22 cellular contexts compared by ENCODE assay signal in the genomic region with DNA sequence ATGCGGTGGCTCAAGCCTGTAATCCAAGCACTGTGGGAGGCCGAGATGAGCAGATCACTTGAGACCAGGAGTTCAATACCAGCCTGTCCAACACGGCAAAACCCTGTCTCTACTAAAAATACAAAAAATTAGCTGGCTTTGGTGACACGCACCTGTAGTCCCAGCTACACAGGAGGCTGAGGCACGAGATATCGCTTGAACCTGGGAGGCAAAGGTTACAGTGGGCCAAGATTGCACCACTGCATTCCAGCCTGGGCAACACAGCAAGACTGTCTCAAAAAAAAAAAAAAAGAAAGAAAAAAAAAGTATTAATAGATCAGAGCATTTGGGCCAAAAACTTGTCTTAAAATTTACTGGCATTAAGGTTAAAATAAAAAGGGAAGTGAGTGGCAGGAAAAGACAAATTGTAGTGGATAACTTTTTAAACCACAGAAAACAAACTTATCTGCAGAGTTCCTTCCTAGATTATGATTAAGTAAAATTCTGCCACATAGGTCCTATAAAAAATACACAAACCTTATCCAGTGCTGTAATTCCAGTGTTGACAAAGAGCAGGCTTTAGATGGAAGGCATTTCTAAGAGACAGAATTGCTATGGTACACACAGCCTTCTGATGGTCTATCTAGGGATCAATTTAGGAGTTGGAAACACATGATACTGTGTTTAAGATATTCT. TPM values are rescaled to one million over a fixed set of nuclear protein-coding genes. Genes with fewer than 3 reads are reported as not detected.
DNase-seq lines count a peak whose midpoint lies in the region; ATAC-seq, FAIRE-seq and TF ChIP-seq lines count a peak whose summit lies in the region.
"Had no signal": no experiment of that assay in that cellular context is flagged by ENCODE, and none has a peak within 500 bp of the region (broad histone marks: within the 10 kb centered on the region; RNA-seq: fewer than 3 reads in every experiment).

No MANE protein-coding gene starts in this region.

- peak overlapping the region; percentile 16 for H3K27ac Mint-ChIP-seq in MCF 10A (ENCODE audit: low read depth, unreplicated experiment)
- no peak overlapping the region for H3K27ac Mint-ChIP-seq in astrocyte (ENCODE audit: unreplicated experiment)

- no peak for DNase-seq in MCF 10A (ENCODE audit: unreplicated experiment)
- no peak for DNase-seq in mammary epithelial cell
- DNase-seq in astrocyte (ENCODE audit: low read depth), result peak; percentile 27
- no peak for DNase-seq in right lobe of liver
- no peak for DNase-seq in activated CD4-positive, alpha-beta T cell treated with anti-CD3 and anti-CD28 coated beads for 4 hours
- no peak for DNase-seq in posterior cingulate gyrus
- no peak for DNase-seq in stimulated activated CD4-positive, alpha-beta T cell treated with anti-CD3 and anti-CD28 coated beads, Interleukin-2, amount 100 ng/mL, for 24 hours
- no peak for DNase-seq in stimulated activated CD4-positive, alpha-beta T cell treated with anti-CD3 and anti-CD28 coated beads, Interleukin-4, amount 100 ng/mL, for 1 hour
- DNase-seq: 8988T; CD4-positive, alpha-beta memory T cell; cortex of kidney; EL; hypothalamus; NCI-H1930; NCI-H524 treated with DMSO at 0.1 percent for 48 hours; PC-9; right cardiac atrium; stimulated activated CD4-positive, alpha-beta T cell treated with anti-CD3 and anti-CD28 coated beads, Interleukin-2, amount 100 ng/mL, for 48 hours; thyroid gland had no signal

- H3K27ac ChIP-seq in mammary epithelial cell (ENCODE audit: insufficient read depth, low read depth, low read length), result no peak overlapping the region
- no peak overlapping the region for H3K27ac ChIP-seq in astrocyte (ENCODE audit: low read depth, low read length)
- no peak overlapping the region for H3K27ac ChIP-seq in right lobe of liver
- H3K27ac ChIP-seq: esophagus muscularis mucosa, PC-9, thyroid gland had no signal

- H3K9me3 Mint-ChIP-seq in MCF 10A (ENCODE audit: unreplicated experiment), result no peaks in the 10 kb centered on the region
- H3K9me3 Mint-ChIP-seq in astrocyte (ENCODE audit: unreplicated experiment), result no peaks in the 10 kb centered on the region
- H3K9me3 Mint-ChIP-seq: CD4-positive, alpha-beta memory T cell had no signal

- FAIRE-seq in astrocyte (lab: Jason Lieb, UNC), result no peak
- FAIRE-seq: GM12878, H1 had no signal

- no TSS peak for BruUV-seq in MCF 10A (replicated peaks; lab: Mats Ljungman, UMichigan)
- no TSS peak for BruUV-seq in mammary epithelial cell (replicated peaks; lab: Mats Ljungman, UMichigan)

- POLR2A ChIA-PET in MCF 10A (lab: Yijun Ruan, JAX), result interaction anchor here (0.5 to 0.7 kb wide), 2 partner anchors 121 to 233 kb away, joined by 3 read pairs; no protein-coding TSS in a partner anchor

- peaks cover 5% of the 10 kb centered on the region for H3K4me1 ChIP-seq in mammary epithelial cell (ENCODE audit: insufficient read depth, low read length)
- no peaks in the 10 kb centered on the region for H3K4me1 ChIP-seq in astrocyte (ENCODE audit: insufficient read depth, low read length)
- peaks cover 0 to 16% (median 2%) of the 10 kb centered on the region in 4 donors for H3K4me1 ChIP-seq in right lobe of liver

- H3K4me2 ChIP-seq in mammary epithelial cell (ENCODE audit: insufficient read depth, low read depth, low read length) (no peak overlapping the region), astrocyte (ENCODE audit: low read length) (no peak overlapping the region)
- H3K4me2 ChIP-seq: PC-9 had no signal

- dilution Hi-C loops in mammary epithelial cell (cut with HindIII; ENCODE audit: low sequenced_read_pairs), result no loop called here

- peak; percentile 44 to 64 (median 58) for ATAC-seq in right lobe of liver
- ATAC-seq: GM12878 had no signal

- no peak overlapping the region for H3K4me3 Mint-ChIP-seq in MCF 10A (ENCODE audit: unreplicated experiment)
- H3K4me3 Mint-ChIP-seq in astrocyte (ENCODE audit: unreplicated experiment), result no peak overlapping the region
- H3K4me3 Mint-ChIP-seq: CD4-positive, alpha-beta memory T cell had no signal

- 97% methylated on average over 5 of the region's 6 CpGs for WGBS in mammary epithelial cell (ENCODE audit: low coverage, missing lambda C conversion rate)
- 46% methylated on average over 6 of the region's 6 CpGs for WGBS in right lobe of liver (ENCODE audit: insufficient coverage, low coverage, low lambda C conversion rate, missing lambda C conversion rate)

- TF ChIP-seq POLR2A in right lobe of liver (IDR thresholded peaks at IDR 0.05), result no peak

- H3K79me2 ChIP-seq in mammary epithelial cell (ENCODE audit: insufficient read depth, low read length) (peaks cover 40% of the 10 kb centered on the region), astrocyte (ENCODE audit: insufficient read depth, low read length) (peaks cover 60% of the 10 kb centered on the region)

- no peak overlapping the region for H3K4me3 ChIP-seq in mammary epithelial cell (replicated peaks in 1 of 3; ENCODE audit: insufficient read depth in 1 of 3, low read depth in 2 of 3, low read length in 3 of 3)
- H3K4me3 ChIP-seq in astrocyte (ENCODE audit: insufficient read depth, low read depth, low read length), result no peak overlapping the region
- H3K4me3 ChIP-seq in right lobe of liver, result no peak overlapping the region
- H3K4me3 ChIP-seq: esophagus muscularis mucosa, GM12878, PC-9, thyroid gland had no signal

- CTCF ChIA-PET in MCF 10A (lab: Yijun Ruan, JAX), result interaction anchor here (0.6 kb wide), 2 partner anchors 62 to 113 kb away, joined by 3 to 7 read pairs; no protein-coding TSS in a partner anchor
- CTCF ChIA-PET in mammary epithelial cell (lab: Charles Lee; ENCODE audit: low non-redundant PET), result no interaction called here

- H3K9me3 ChIP-seq in mammary epithelial cell (replicated peaks; ENCODE audit: insufficient read depth, low read length) (no peaks in the 10 kb centered on the region), astrocyte (ENCODE audit: insufficient read depth, low read depth, low read length) (no peaks in the 10 kb centered on the region), right lobe of liver (no peaks in the 10 kb centered on the region)
- H3K9me3 ChIP-seq: esophagus muscularis mucosa, thyroid gland had no signal

- H3K36me3 Mint-ChIP-seq in MCF 10A (ENCODE audit: insufficient read depth, unreplicated experiment), result peaks cover 14% of the 10 kb centered on the region
- H3K36me3 Mint-ChIP-seq in astrocyte (ENCODE audit: low read depth, unreplicated experiment), result peaks cover 9% of the 10 kb centered on the region

- intact Hi-C loops in MCF 10A (cut with micrococcal nuclease) (no loop called here), mammary epithelial cell (cut with micrococcal nuclease) (no loop called here), right lobe of liver (cut with DNase I) (no loop called here), posterior cingulate gyrus (cut with DNase I) (no loop called here)

- H2AFZ ChIP-seq in mammary epithelial cell (ENCODE audit: low read depth, low read length), result no peak overlapping the region
- H2AFZ ChIP-seq in astrocyte (ENCODE audit: low read depth, low read length), result no peak overlapping the region
- H2AFZ ChIP-seq: PC-9 had no signal

- H3K36me3 ChIP-seq in mammary epithelial cell (ENCODE audit: insufficient read depth, low read length) (peaks cover 3% of the 10 kb centered on the region), astrocyte (ENCODE audit: insufficient read depth, low read length) (no peaks in the 10 kb centered on the region), right lobe of liver (no peaks in the 10 kb centered on the region)
- H3K36me3 ChIP-seq: thyroid gland had no signal

- H3K9ac ChIP-seq in mammary epithelial cell (ENCODE audit: insufficient read depth, low read length) (no peak overlapping the region), astrocyte (ENCODE audit: low read length) (no peak overlapping the region)

- H3K27me3 ChIP-seq in mammary epithelial cell (ENCODE audit: insufficient read depth, low read length), result no peaks in the 10 kb centered on the region
- H3K27me3 ChIP-seq in astrocyte (ENCODE audit: insufficient read depth, low read length), result no peaks in the 10 kb centered on the region
- no peaks in the 10 kb centered on the region for H3K27me3 ChIP-seq in right lobe of liver
- H3K27me3 ChIP-seq: esophagus muscularis mucosa, thyroid gland had no signal

- TF ChIP-seq CTCF in MCF 10A (IDR thresholded peaks at IDR 0.05; ENCODE audit: unreplicated experiment) (no peak), mammary epithelial cell (conservative IDR thresholded peaks at IDR 0.05 in 1 of 2, IDR thresholded peaks at IDR 0.05 in 1 of 2; ENCODE audit: extremely low read depth in 1 of 2, insufficient read depth in 1 of 2, low read depth in 1 of 2, low read length in 2 of 2) (no peak), astrocyte (IDR thresholded peaks at IDR 0.05; ENCODE audit: insufficient read depth, low read depth, low read length) (no peak), right lobe of liver (IDR thresholded peaks at IDR 0.05) (no peak)

- H3K4me1 Mint-ChIP-seq in MCF 10A (ENCODE audit: insufficient read depth, unreplicated experiment) (peaks cover 5% of the 10 kb centered on the region), astrocyte (ENCODE audit: low read depth, unreplicated experiment) (peaks cover 5% of the 10 kb centered on the region)
- H3K4me1 Mint-ChIP-seq: CD4-positive, alpha-beta memory T cell had no signal

- H4K20me1 ChIP-seq in mammary epithelial cell (ENCODE audit: insufficient read depth, low read length), result no peaks in the 10 kb centered on the region
- H4K20me1 ChIP-seq in astrocyte (ENCODE audit: insufficient read depth, low read length), result peaks cover 60% of the 10 kb centered on the region

- H3K27me3 Mint-ChIP-seq in MCF 10A (ENCODE audit: insufficient read depth, unreplicated experiment) (no peaks in the 10 kb centered on the region), astrocyte (ENCODE audit: low read depth, unreplicated experiment) (no peaks in the 10 kb centered on the region)
- H3K27me3 Mint-ChIP-seq: CD4-positive, alpha-beta memory T cell had no signal

- in situ Hi-C loops in mammary epithelial cell (cut with MboI; ENCODE audit: low sequenced_read_pairs in 2 of 2), result no loop called here

RNA-seq across cellular contexts. Expression of a gene that starts 53.3 kb away (rescaled TPM):
- total RNA-seq in MCF 10A (2022) (87.6 and 99.0 TPM in 2 replicates), mammary epithelial cell (10 to 100 TPM; 50.3 to 79.9 TPM), astrocyte (76.1 and 80.7 TPM in 2 replicates), right lobe of liver (10 to 100 TPM; 14.4 to 29.9 (median 23.5) TPM)
- 43.6 TPM for polyA plus RNA-seq in mammary epithelial cell
- 43.9 TPM for polyA minus RNA-seq in mammary epithelial cell
